In the genomic region with DNA sequence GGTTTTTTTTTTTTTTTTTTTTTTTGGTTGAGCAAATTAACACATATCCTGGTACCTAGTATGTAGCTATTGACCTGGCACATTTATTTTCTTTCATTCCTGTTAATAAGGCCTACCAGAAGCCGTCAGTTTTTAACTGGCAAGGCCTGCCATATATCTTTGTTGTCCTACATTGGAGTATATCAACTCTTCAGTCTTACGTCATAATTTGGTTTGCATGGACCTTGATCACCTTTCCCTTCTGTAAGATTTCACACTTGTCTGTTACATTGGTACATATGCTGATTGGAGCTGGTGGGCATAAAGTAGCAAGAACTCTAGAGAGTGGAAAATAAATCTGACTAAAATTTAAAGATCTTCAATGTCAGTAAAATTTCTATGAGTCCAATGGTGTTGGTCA, we compare ENCODE assay signal across 1 cellular context.
A peak's percentile ranks its signal among the peaks of the same experiment; 100 is the strongest.
TF ChIP-seq lines count a peak whose summit lies in the region.

No MANE protein-coding gene starts in this region.

TF ChIP-seq in HepG2, 621 proteins besides CTCF, POLR2A, EP300 and RAD21:
- TF ChIP-seq ATF7 (IDR thresholded peaks at IDR 0.05), result peak; percentile 59
- no peak for TF ChIP-seq ATF7 (CRISPR knock-in tag; IDR thresholded peaks at IDR 0.05)
- no peak for TF ChIP-seq KLF16 (CRISPR knock-in tag; IDR thresholded peaks at IDR 0.05)
- peak; percentile 57 for TF ChIP-seq CREB1 (IDR thresholded peaks at IDR 0.05)
- TF ChIP-seq CREB1 (CRISPR knock-in tag; IDR thresholded peaks at IDR 0.05), result no peak
TF ChIP-seq in HepG2: peak in this region for 2.
